ENCODE assay signal across 8 cellular contexts in genomic region chr2:54723300-54724149, GRCh38. TPM values are rescaled to one million over a fixed set of nuclear protein-coding genes. Genes with fewer than 3 reads are reported as not detected.
A peak's percentile ranks its signal among the peaks of the same experiment; 100 is the strongest.
DNase-seq lines count a peak whose midpoint lies in the region; TF ChIP-seq lines count a peak whose summit lies in the region.

Gene EML6 (plus strand): TSS chr2:54723662. CDS start chr2:54725062, 1,400 bp downstream.

- H3K4me3 Mint-ChIP-seq in HFFc6: peak within 1 kb of the TSS; percentile 90
- peak within 1 kb of the TSS; percentile 92 for H3K4me3 Mint-ChIP-seq in activated naive CD4-positive, alpha-beta T cell treated with anti-CD3 and anti-CD28 coated beads, Interleukin-2, amount 50 U/mL, for 24 hours

- DNase-seq in GM04503 (ENCODE audit: low read depth) (peak; percentile 91), HFFc6 (peak; percentile 99), NAMALWA (ENCODE audit: low spot score) (peak; percentile 99), SK-N-DZ (ENCODE audit: low spot score) (peak; percentile 99), globus pallidus (ENCODE audit: low spot score) (peak; percentile 99), nucleus accumbens (lab: John Stamatoyannopoulos, UW) (peak; percentile 81 to 99 (median 98))

- no peaks in the 10 kb centered on the region for H3K9me3 Mint-ChIP-seq in HFFc6
- no peaks in the 10 kb centered on the region for H3K9me3 Mint-ChIP-seq in activated naive CD4-positive, alpha-beta T cell treated with anti-CD3 and anti-CD28 coated beads, Interleukin-2, amount 50 U/mL, for 24 hours

- H3K27ac Mint-ChIP-seq in HFFc6: peak within 1 kb of the TSS; percentile 88
- H3K27ac Mint-ChIP-seq in activated naive CD4-positive, alpha-beta T cell treated with anti-CD3 and anti-CD28 coated beads, Interleukin-2, amount 50 U/mL, for 24 hours: peak within 1 kb of the TSS; percentile 72

- no peaks in the 10 kb centered on the region for H3K36me3 Mint-ChIP-seq in HFFc6 (ENCODE audit: low read depth)
- H3K36me3 Mint-ChIP-seq in activated naive CD4-positive, alpha-beta T cell treated with anti-CD3 and anti-CD28 coated beads, Interleukin-2, amount 50 U/mL, for 24 hours: no peaks in the 10 kb centered on the region

- peaks cover 31% of the 10 kb centered on the region for H3K4me1 Mint-ChIP-seq in HFFc6 (ENCODE audit: low read depth)
- peaks cover 17% of the 10 kb centered on the region for H3K4me1 Mint-ChIP-seq in activated naive CD4-positive, alpha-beta T cell treated with anti-CD3 and anti-CD28 coated beads, Interleukin-2, amount 50 U/mL, for 24 hours

- TF ChIP-seq CTCF in HFFc6 (IDR thresholded peaks at IDR 0.05): peak; percentile 61

- peak within 1 kb of the TSS; percentile 58 for H3K27ac ChIP-seq in temporal lobe (ENCODE audit: low read depth, low read length)

- H3K27me3 Mint-ChIP-seq in HFFc6 (ENCODE audit: insufficient read depth): peaks cover 24% of the 10 kb centered on the region
- peaks cover 36% of the 10 kb centered on the region for H3K27me3 Mint-ChIP-seq in activated naive CD4-positive, alpha-beta T cell treated with anti-CD3 and anti-CD28 coated beads, Interleukin-2, amount 50 U/mL, for 24 hours

RNA-seq across cellular contexts. Expression of gene EML6, which starts in this region (rescaled TPM):
- total RNA-seq in HFFc6 (2021; fragmentation: NEBNext Ultra II Directional; extraction: Animal tissue kit (Norgen Biotek cat#: 25700)): under 1 TPM; 0.05 to 0.37 (median 0.25) TPM
- polyA plus RNA-seq in SK-N-DZ (2014; cell fraction: cytosol; rRNA removed): 4.0 and 7.0 TPM in 2 replicates
- 19.2 and 20.1 TPM in 2 replicates for polyA plus RNA-seq in SK-N-DZ (2014; cell fraction: nucleus; rRNA removed)
- total RNA-seq in temporal lobe: 3.4 TPM

Comparison
In these comparisons a context has a peak if more than half of its experiments do, and no peak if none do; other contexts are left out.
1. Peak in every context shown above with its lines: DNase-seq and H3K27ac ChIP-seq.
2. Peak in DNase-seq in HFFc6; RNA of the gene not detected or under 1 TPM.